8 cellular contexts compared by ENCODE assay signal in the genomic region with DNA sequence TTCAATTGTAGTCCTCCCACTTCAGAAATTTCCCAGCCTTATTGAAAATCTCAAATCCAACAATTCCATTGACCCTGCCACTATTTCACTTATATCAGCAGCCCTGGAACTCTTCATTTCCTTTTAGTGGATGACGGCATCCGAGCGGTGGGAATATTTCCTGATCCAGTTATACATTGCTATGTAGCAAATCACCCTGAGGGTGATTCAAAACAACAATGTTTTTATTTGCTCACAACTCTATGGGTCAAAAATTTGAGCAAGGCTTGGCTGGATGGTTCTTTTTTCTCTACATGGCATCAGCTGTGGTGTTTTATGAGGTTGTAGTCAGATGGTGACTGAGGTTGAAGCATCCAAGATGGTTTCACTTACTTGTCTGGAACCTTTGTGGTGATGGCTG.
"Had no signal": no experiment of that assay in that cellular context is flagged by ENCODE, and none has a peak within 500 bp of the region (broad histone marks: within the 10 kb centered on the region; RNA-seq: fewer than 3 reads in every experiment).

No MANE protein-coding gene starts in this region.

- H3K9me3 Mint-ChIP-seq: HFFc6 had no signal

- H3K4me3 ChIP-seq: GM23248, HAP-1 had no signal

- DNase-seq: GM23248, GOT3, H7, HFFc6 had no signal

- ATAC-seq: HCT116, HepG2 had no signal

- H3K27ac Mint-ChIP-seq: HFFc6, IgD-negative memory B cell had no signal

- H3K4me1 Mint-ChIP-seq: IgD-negative memory B cell had no signal

- H3K27me3 Mint-ChIP-seq: IgD-negative memory B cell had no signal

- H3K4me3 Mint-ChIP-seq: HFFc6, IgD-negative memory B cell had no signal
